In the genomic region with DNA sequence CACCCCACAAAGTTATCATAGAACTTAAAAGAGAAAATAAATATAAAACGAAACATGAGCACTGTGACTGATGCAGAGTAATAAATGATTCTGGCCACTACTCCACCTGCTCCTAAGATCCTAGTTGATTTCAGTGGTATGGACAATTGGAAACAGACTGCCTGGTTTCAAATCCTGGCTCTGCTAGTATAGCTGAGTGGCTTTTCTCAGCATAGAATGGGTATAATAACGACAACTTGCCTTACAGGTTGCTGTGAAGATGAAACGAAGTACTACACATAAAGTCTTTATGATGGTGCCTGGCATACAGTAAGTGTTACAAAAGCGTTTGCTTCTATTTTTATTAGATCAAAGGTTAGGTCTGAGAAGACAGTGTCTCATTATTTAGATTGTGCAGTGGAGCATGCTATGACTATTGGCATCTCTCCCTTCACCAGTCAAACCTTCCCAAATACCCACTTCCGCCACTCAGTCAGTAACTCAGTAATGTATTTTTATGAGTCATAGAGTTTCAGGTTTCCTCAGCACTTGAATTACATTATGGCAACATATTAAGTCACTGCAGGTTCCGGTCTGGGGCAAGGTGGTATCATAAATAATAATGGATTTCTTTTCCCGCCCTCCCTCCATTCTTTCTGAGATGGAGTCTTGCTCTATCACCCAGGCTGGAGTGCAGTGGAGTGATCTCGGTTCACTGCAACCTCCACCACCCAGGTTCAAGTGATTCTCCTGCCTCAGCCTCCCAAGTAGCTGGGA, we compare ENCODE assay signal across 8 cellular contexts. TPM values are rescaled to one million over a fixed set of nuclear protein-coding genes. Genes with fewer than 3 reads are reported as not detected.
DNase-seq lines count a peak whose midpoint lies in the region; ATAC-seq and TF ChIP-seq lines count a peak whose summit lies in the region.

No MANE protein-coding gene starts in this region.

- DNase-seq in NCI-H1694 (lab: John Stamatoyannopoulos, UW) (peak; percentile 7), kidney epithelial cell (ENCODE audit: low read depth) (peak; percentile 94), SKM-1 (lab: John Stamatoyannopoulos, UW; ENCODE audit: unreplicated experiment) (no peak), AG20443 (ENCODE audit: low spot score) (no peak)
- DNase-seq in activated CD4-positive, alpha-beta T cell treated with anti-CD3 and anti-CD28 coated beads for 48 hours, result peak; percentile 44

- peak; percentile 97 for ATAC-seq in GM18502 (IDR thresholded peaks at IDR 0.05; ENCODE audit: poor library complexity, unreplicated experiment)
- ATAC-seq in HG02840 (IDR thresholded peaks at IDR 0.05; ENCODE audit: low FRiP score, unreplicated experiment), result peak; percentile 82

- peaks cover 3% of the 10 kb centered on the region for H3K36me3 ChIP-seq in kidney epithelial cell (ENCODE audit: control insufficient read depth, insufficient read depth, low read length)

- no peak overlapping the region for H3K4me3 ChIP-seq in kidney epithelial cell (ENCODE audit: low read depth, low read length)

- peak overlapping the region; percentile 85 for H3K27ac ChIP-seq in 22Rv1

- TF ChIP-seq CTCF in 22Rv1 (IDR thresholded peaks at IDR 0.05) (no peak), kidney epithelial cell (IDR thresholded peaks at IDR 0.05; ENCODE audit: insufficient read depth, low read length, poor library complexity, severe bottlenecking) (no peak)

- H3K27me3 ChIP-seq in kidney epithelial cell (ENCODE audit: control insufficient read depth, insufficient read depth, low read length), result no peaks in the 10 kb centered on the region

RNA-seq across cellular contexts. Expression of gene NR2C1, which starts 29.7 kb away (rescaled TPM):
- 38.9 and 42.7 TPM in 2 replicates for total RNA-seq in kidney epithelial cell

Comparison
In these comparisons a context has a peak if more than half of its experiments do, and no peak if none do; other contexts are left out.
1. DNase-seq: peak in NCI-H1694 (single experiment), activated CD4-positive, alpha-beta T cell treated with anti-CD3 and anti-CD28 coated beads for 48 hours (single experiment) and kidney epithelial cell (single experiment); none in SKM-1 (single experiment) and AG20443 (single experiment).